Comparison of ENCODE assay signal across 10 cellular contexts in genomic region chr5:34585601-34586104, GRCh38.
DNase-seq lines count a peak whose midpoint lies in the region; ATAC-seq lines count a peak whose summit lies in the region.
"Had no signal": no experiment of that assay in that cellular context is flagged by ENCODE, and none has a peak within 500 bp of the region (broad histone marks: within the 10 kb centered on the region; RNA-seq: fewer than 3 reads in every experiment).

No MANE protein-coding gene starts in this region.

- DNase-seq in DMS53 (lab: John Stamatoyannopoulos, UW) (peak; percentile 85), NCI-H226 (peak; percentile 46), dermis blood vessel endothelial cell (peak; percentile 98), NCI-H2196 (lab: John Stamatoyannopoulos, UW; ENCODE audit: unreplicated experiment) (no peak)
- no peak for DNase-seq in activated T-cell treated with anti-CD3 and anti-CD28 coated beads, Interleukin-2, amount 50 U/mL, for 72 hours
- DNase-seq: SHP77 had no signal

- ATAC-seq in HG02938 (IDR thresholded peaks at IDR 0.05; ENCODE audit: unreplicated experiment) (no peak), HG03342 (IDR thresholded peaks at IDR 0.05; ENCODE audit: unreplicated experiment) (no peak)
- no peak for ATAC-seq in activated T-cell treated with anti-CD3 and anti-CD28 coated beads, Interleukin-2, amount 50 U/mL, for 72 hours (replicated peaks in 1 of 2)

- H3K27ac Mint-ChIP-seq in activated T-cell treated with anti-CD3 and anti-CD28 coated beads, Interleukin-2, amount 50 U/mL, for 72 hours, result no peak overlapping the region

- no peaks in the 10 kb centered on the region for H3K9me3 Mint-ChIP-seq in activated T-cell treated with anti-CD3 and anti-CD28 coated beads, Interleukin-2, amount 50 U/mL, for 72 hours

- H3K36me3 Mint-ChIP-seq in activated T-cell treated with anti-CD3 and anti-CD28 coated beads, Interleukin-2, amount 50 U/mL, for 72 hours (ENCODE audit: insufficient read depth in 2 of 2), result no peaks in the 10 kb centered on the region

- H3K4me1 Mint-ChIP-seq in activated T-cell treated with anti-CD3 and anti-CD28 coated beads, Interleukin-2, amount 50 U/mL, for 72 hours (ENCODE audit: low read depth), result peaks cover 7% of the 10 kb centered on the region

- H3K4me3 ChIP-seq in muscle layer of duodenum (ENCODE audit: low read depth in 1 of 2, low read length in 2 of 2), result no peak overlapping the region
- H3K4me3 ChIP-seq: cardiac muscle cell had no signal

- no peak overlapping the region for H3K4me3 Mint-ChIP-seq in activated T-cell treated with anti-CD3 and anti-CD28 coated beads, Interleukin-2, amount 50 U/mL, for 72 hours

- H3K27ac ChIP-seq in muscle layer of duodenum (ENCODE audit: low read length), result peak overlapping the region; percentile 40
- H3K27ac ChIP-seq: cardiac muscle cell had no signal

- no peaks in the 10 kb centered on the region for H3K27me3 ChIP-seq in muscle layer of duodenum (ENCODE audit: low read depth, low read length)
- H3K27me3 ChIP-seq: cardiac muscle cell had no signal

- H3K4me1 ChIP-seq in muscle layer of duodenum (ENCODE audit: control insufficient read depth in 1 of 2, insufficient read depth in 2 of 2, low read length in 2 of 2), result no peaks in the 10 kb centered on the region

- no peaks in the 10 kb centered on the region for H3K9me3 ChIP-seq in muscle layer of duodenum (ENCODE audit: control insufficient read depth in 1 of 2, low read length in 2 of 2)

- peaks cover 42% of the 10 kb centered on the region for H3K27me3 Mint-ChIP-seq in activated T-cell treated with anti-CD3 and anti-CD28 coated beads, Interleukin-2, amount 50 U/mL, for 72 hours (ENCODE audit: low read depth)

- no peaks in the 10 kb centered on the region for H3K36me3 ChIP-seq in muscle layer of duodenum (ENCODE audit: control insufficient read depth in 1 of 2, insufficient read depth in 2 of 2, low read length in 2 of 2)
- H3K36me3 ChIP-seq: cardiac muscle cell had no signal

Comparison
In these comparisons a context has a peak if more than half of its experiments do, and no peak if none do; other contexts are left out.
1. DNase-seq: peak in DMS53 (single experiment), NCI-H226 (single experiment) and dermis blood vessel endothelial cell (single experiment); none in activated T-cell treated with anti-CD3 and anti-CD28 coated beads, Interleukin-2, amount 50 U/mL, for 72 hours (0 of 2) and NCI-H2196 (single experiment).